In genomic region chr2:237674731-237675276, GRCh38 we compare ENCODE assay signal across 8 cellular contexts. TPM values are rescaled to one million over a fixed set of nuclear protein-coding genes. Genes with fewer than 3 reads are reported as not detected.
DNase-seq lines count a peak whose midpoint lies in the region; ATAC-seq, FAIRE-seq and TF ChIP-seq lines count a peak whose summit lies in the region.

No MANE protein-coding gene starts in this region.

- H3K4me1 ChIP-seq in pancreas (peaks cover 3 to 26% (median 4%) of the 10 kb centered on the region in 3 donors), upper lobe of right lung (peaks cover 71% of the 10 kb centered on the region)

- H3K36me3 ChIP-seq in pancreas = no peaks in the 10 kb centered on the region
- no peaks in the 10 kb centered on the region for H3K36me3 ChIP-seq in upper lobe of right lung

- no peak for FAIRE-seq in pancreas (lab: Jason Lieb, UNC)

- WGBS in pancreas, 2 donors = 49 to 57% methylated on average over 17 of the region's 17 CpGs

- H3K9me3 ChIP-seq in pancreas = no peaks in the 10 kb centered on the region
- no peaks in the 10 kb centered on the region for H3K9me3 ChIP-seq in upper lobe of right lung

- POLR2A ChIA-PET in RWPE1 (lab: Yijun Ruan, JAX; ENCODE audit: low non-redundant PET) = no interaction called here

- H3K27me3 ChIP-seq in pancreas (no peaks in the 10 kb centered on the region), upper lobe of right lung (no peaks in the 10 kb centered on the region)

- CTCF ChIA-PET in RWPE1 (lab: Yijun Ruan, JAX) = interaction anchor here (0.5 to 8.3 kb wide), 3 partner anchors 9 to 71 kb away, joined by 3 to 87 read pairs (median 24); no protein-coding TSS in a partner anchor

- H3K27ac ChIP-seq in RWPE1 (peak overlapping the region; percentile 85), pancreas (peak overlapping the region; percentile 29 to 84 (median 62)), upper lobe of right lung (peak overlapping the region; percentile 91)

- peak overlapping the region in 1 of 4 donors; percentile 6 for H3K4me3 ChIP-seq in pancreas
- H3K4me3 ChIP-seq in upper lobe of right lung = peak overlapping the region; percentile 29

- DNase-seq in C1 segment of cervical spinal cord (lab: John Stamatoyannopoulos, UW) (peak in 11 of 14 donors; percentile 13 to 79 (median 49)), RWPE1 (ENCODE audit: low spot score) (peak; percentile 75), glomerular visceral epithelial cell (ENCODE audit: extremely low spot score) (peak; percentile 90), pancreas (peak in 5 of 6 donors; percentile 55 to 80 (median 67)), upper lobe of right lung (peak; percentile 94)
- DNase-seq in activated effector memory CD4-positive, alpha-beta T cell treated with anti-CD3 and anti-CD28 coated beads, Interleukin-2, amount 50 U/mL, for 16 hours = peak; percentile 94

- no peak for TF ChIP-seq CTCF in RWPE1 (conservative IDR thresholded peaks at IDR 0.05; ENCODE audit: low read depth)
- no peak for TF ChIP-seq CTCF in pancreas (IDR thresholded peaks at IDR 0.05)
- TF ChIP-seq CTCF in upper lobe of right lung (IDR thresholded peaks at IDR 0.05) = no peak

- ATAC-seq in GM19397 (IDR thresholded peaks at IDR 0.05; ENCODE audit: unreplicated experiment) (peak; percentile 88), HG03520 (IDR thresholded peaks at IDR 0.05; ENCODE audit: unreplicated experiment) (peak; percentile 80), pancreas (peak; percentile 81 to 91 (median 85)), upper lobe of right lung (peak; percentile 91)

- intact Hi-C loops in pancreas (cut with DNase I) = loop anchor here in 1 of 3 donors (5.0 kb wide), 1 partner anchor 67 kb away; no protein-coding TSS in a partner anchor
- intact Hi-C loops in upper lobe of right lung (cut with DNase I) = loop anchor here (5.0 kb wide), 1 partner anchor 72 kb away; no protein-coding TSS in a partner anchor

RNA-seq across cellular contexts. Expression of gene LRRFIP1, which starts 47.4 kb away (rescaled TPM):
- total RNA-seq in pancreas (10 to 100 TPM; 18.4 to 55.0 (median 33.4) TPM), upper lobe of right lung (178 TPM)
- 10 to 100 TPM; 22.3 to 33.7 TPM for polyA plus RNA-seq in pancreas
